In genomic region chrX:68570598-68570997, GRCh38 we compare ENCODE assay signal across 17 cellular contexts.
DNase-seq lines count a peak whose midpoint lies in the region; ATAC-seq and TF ChIP-seq lines count a peak whose summit lies in the region.
"Had no signal": no experiment of that assay in that cellular context is flagged by ENCODE, and none has a peak within 500 bp of the region (broad histone marks: within the 10 kb centered on the region; RNA-seq: fewer than 3 reads in every experiment).

No MANE protein-coding gene starts in this region.

- RAD21 ChIA-PET in HCT116 (lab: Charles Lee; ENCODE audit: low non-redundant PET in 1 of 2, low total read pairs in 2 of 2, uncharacterized antibody in 2 of 2, unreplicated experiment in 2 of 2) = no interaction called here

- no peaks in the 10 kb centered on the region for H4K20me1 ChIP-seq in HCT116 (ENCODE audit: insufficient read depth)

- H3K9me3 Mint-ChIP-seq in activated CD8-positive, alpha-beta T cell treated with anti-CD3 and anti-CD28 coated beads, Interleukin-2, amount 10 ng/mL, durations not matched to agents 7 days and 5 days (ENCODE audit: insufficient read depth) = no peaks in the 10 kb centered on the region
- H3K9me3 Mint-ChIP-seq in activated CD8-positive, alpha-beta T cell treated with anti-CD3 and anti-CD28 coated beads for 36 hours = no peaks in the 10 kb centered on the region
- H3K9me3 Mint-ChIP-seq in T-cell = no peaks in the 10 kb centered on the region
- H3K9me3 Mint-ChIP-seq: CD8-positive, alpha-beta T cell had no signal

- H3K9ac ChIP-seq in HCT116 (ENCODE audit: low read length) = no peak overlapping the region
- H3K9ac ChIP-seq: GM23248 had no signal

- H3K4me3 ChIP-seq in HCT116 (replicated peaks in 1 of 2; ENCODE audit: low read depth in 1 of 2, low read length in 2 of 2) (no peak overlapping the region), fibroblast of pulmonary artery (replicated peaks; ENCODE audit: low read depth, low read length) (no peak overlapping the region), body of pancreas (no peak overlapping the region)
- H3K4me3 ChIP-seq: GM23248 had no signal

- no peaks in the 10 kb centered on the region for H3K9me2 ChIP-seq in HCT116 (ENCODE audit: insufficient read depth)

- H3K27ac Mint-ChIP-seq in activated CD8-positive, alpha-beta T cell treated with anti-CD3 and anti-CD28 coated beads, Interleukin-2, amount 10 ng/mL, durations not matched to agents 7 days and 5 days = peak overlapping the region; percentile 51
- no peak overlapping the region for H3K27ac Mint-ChIP-seq in activated CD8-positive, alpha-beta T cell treated with anti-CD3 and anti-CD28 coated beads for 36 hours
- H3K27ac Mint-ChIP-seq in T-cell = no peak overlapping the region
- H3K27ac Mint-ChIP-seq: CD14-positive monocyte; CD8-positive, alpha-beta T cell had no signal

- H3K4me1 ChIP-seq in HCT116 (ENCODE audit: control insufficient read depth in 1 of 2, insufficient read depth in 2 of 2, low read length in 2 of 2) = peaks cover 4 to 25% of the 10 kb centered on the region in 2 experiments; a peak in 3 of 4 replicates
- H3K4me1 ChIP-seq in body of pancreas = no peaks in the 10 kb centered on the region

- intact Hi-C loops in activated CD8-positive, alpha-beta T cell treated with anti-CD3 and anti-CD28 coated beads for 36 hours (cut with micrococcal nuclease) = no loop called here
- intact Hi-C loops in HCT116 (cut with micrococcal nuclease) = no loop called here
- intact Hi-C loops in body of pancreas (cut with DNase I) = no loop called here

- POLR2A ChIA-PET in activated CD8-positive, alpha-beta T cell treated with anti-CD3 and anti-CD28 coated beads, Interleukin-2, amount 10 ng/mL, durations not matched to agents 7 days and 5 days (lab: Charles Lee) = no interaction called here
- POLR2A ChIA-PET in activated CD8-positive, alpha-beta T cell treated with anti-CD3 and anti-CD28 coated beads for 36 hours (lab: Charles Lee) = no interaction called here
- POLR2A ChIA-PET in HCT116 (lab: Charles Lee) (no interaction called here), T-cell (lab: Charles Lee) (interaction anchor here in 1 of 2 donors (0.6 kb wide), 1 partner anchor 104 kb away, joined by 5 read pairs; no protein-coding TSS in a partner anchor)

- no peak overlapping the region for H3K4me3 Mint-ChIP-seq in activated CD8-positive, alpha-beta T cell treated with anti-CD3 and anti-CD28 coated beads, Interleukin-2, amount 10 ng/mL, durations not matched to agents 7 days and 5 days
- H3K4me3 Mint-ChIP-seq in activated CD8-positive, alpha-beta T cell treated with anti-CD3 and anti-CD28 coated beads for 36 hours = no peak overlapping the region
- H3K4me3 Mint-ChIP-seq in T-cell = no peak overlapping the region
- H3K4me3 Mint-ChIP-seq: CD14-positive monocyte; CD8-positive, alpha-beta T cell had no signal

- no peaks in the 10 kb centered on the region for H3K36me3 Mint-ChIP-seq in activated CD8-positive, alpha-beta T cell treated with anti-CD3 and anti-CD28 coated beads, Interleukin-2, amount 10 ng/mL, durations not matched to agents 7 days and 5 days (ENCODE audit: low read depth)
- H3K36me3 Mint-ChIP-seq in activated CD8-positive, alpha-beta T cell treated with anti-CD3 and anti-CD28 coated beads for 36 hours (ENCODE audit: low read depth) = peaks cover 8% of the 10 kb centered on the region
- peaks cover 18% of the 10 kb centered on the region for H3K36me3 Mint-ChIP-seq in T-cell
- H3K36me3 Mint-ChIP-seq: CD14-positive monocyte had no signal

- H3K27me3 ChIP-seq in HCT116 (ENCODE audit: insufficient read depth, low read length) (no peaks in the 10 kb centered on the region), body of pancreas (no peaks in the 10 kb centered on the region)

- no peaks in the 10 kb centered on the region for H3K79me2 ChIP-seq in HCT116 (ENCODE audit: insufficient read depth, low read length)

- CTCF ChIA-PET in activated CD8-positive, alpha-beta T cell treated with anti-CD3 and anti-CD28 coated beads, Interleukin-2, amount 10 ng/mL, durations not matched to agents 7 days and 5 days (lab: Charles Lee) = no interaction called here
- CTCF ChIA-PET in activated CD8-positive, alpha-beta T cell treated with anti-CD3 and anti-CD28 coated beads for 36 hours (lab: Charles Lee) = interaction anchor here (1.4 kb wide), 1 partner anchor 140 kb away, joined by 5 read pairs; no protein-coding TSS in a partner anchor
- CTCF ChIA-PET in HCT116 (lab: Charles Lee) = no interaction called here
- CTCF ChIA-PET in T-cell (lab: Charles Lee) = no interaction called here

- no peak for DNase-seq in activated CD8-positive, alpha-beta T cell treated with anti-CD3 and anti-CD28 coated beads, Interleukin-2, amount 10 ng/mL, durations not matched to agents 7 days and 5 days
- DNase-seq in activated CD8-positive, alpha-beta T cell treated with anti-CD3 and anti-CD28 coated beads for 36 hours = no peak
- no peak for DNase-seq in HCT116 (ENCODE audit: low read depth, low spot score)
- peak; percentile 43 for DNase-seq in RPMI7951 (ENCODE audit: low read depth)
- peak; percentile 1 for DNase-seq in fibroblast of pulmonary artery (ENCODE audit: low read depth)
- no peak for DNase-seq in body of pancreas
- no peak for DNase-seq in erythroblast (lab: John Stamatoyannopoulos, UW)
- no peak for DNase-seq in T-cell
- DNase-seq: ACHN; CD8-positive, alpha-beta T cell; COR-L47; DMS153; DMS79 treated with DMSO at 0.1 percent for 48 hours; EL; GM23248 had no signal

- H3K9me3 ChIP-seq in HCT116 (ENCODE audit: control insufficient read depth in 1 of 2, insufficient read depth in 1 of 2, low read depth in 1 of 2, low read length in 2 of 2) = no peaks in the 10 kb centered on the region
- H3K9me3 ChIP-seq in body of pancreas = no peaks in the 10 kb centered on the region

- peak overlapping the region; percentile 35 for H2AFZ ChIP-seq in HCT116 (ENCODE audit: low read depth, low read length, poor library complexity, severe bottlenecking)
- H2AFZ ChIP-seq: GM23248 had no signal

- peak overlapping the region; percentile 63 for H3K4me2 ChIP-seq in HCT116 (ENCODE audit: low read length)

- TF ChIP-seq CTCF in activated CD8-positive, alpha-beta T cell treated with anti-CD3 and anti-CD28 coated beads for 36 hours (IDR thresholded peaks at IDR 0.05) = no peak
- TF ChIP-seq CTCF in HCT116 (IDR thresholded peaks at IDR 0.05 in 2 of 3, conservative IDR thresholded peaks at IDR 0.05 in 1 of 3; ENCODE audit: borderline replicate concordance in 1 of 3, insufficient read depth in 1 of 3, low read depth in 2 of 3, low read length in 2 of 3) (no peak), fibroblast of pulmonary artery (IDR thresholded peaks at IDR 0.05; ENCODE audit: low read length, missing control alignments) (no peak), body of pancreas (IDR thresholded peaks at IDR 0.05) (no peak)

- H3K27me3 Mint-ChIP-seq in activated CD8-positive, alpha-beta T cell treated with anti-CD3 and anti-CD28 coated beads, Interleukin-2, amount 10 ng/mL, durations not matched to agents 7 days and 5 days (ENCODE audit: low read depth) = no peaks in the 10 kb centered on the region
- no peaks in the 10 kb centered on the region for H3K27me3 Mint-ChIP-seq in activated CD8-positive, alpha-beta T cell treated with anti-CD3 and anti-CD28 coated beads for 36 hours
- peaks cover 0 to 7% of the 10 kb centered on the region in 2 donors for H3K27me3 Mint-ChIP-seq in T-cell

- no peak overlapping the region for H3K27ac ChIP-seq in HCT116 (ENCODE audit: low read depth, low read length)
- H3K27ac ChIP-seq in body of pancreas = no peak overlapping the region
- H3K27ac ChIP-seq: 22Rv1 had no signal

- peaks cover 2% of the 10 kb centered on the region for H3K4me1 Mint-ChIP-seq in activated CD8-positive, alpha-beta T cell treated with anti-CD3 and anti-CD28 coated beads, Interleukin-2, amount 10 ng/mL, durations not matched to agents 7 days and 5 days (ENCODE audit: low read depth)
- H3K4me1 Mint-ChIP-seq in activated CD8-positive, alpha-beta T cell treated with anti-CD3 and anti-CD28 coated beads for 36 hours (ENCODE audit: low read depth) = peaks cover 30% of the 10 kb centered on the region
- no peaks in the 10 kb centered on the region for H3K4me1 Mint-ChIP-seq in T-cell

- TF ChIP-seq POLR2A in HCT116 (IDR thresholded peaks at IDR 0.05; ENCODE audit: borderline replicate concordance, extremely low read depth, insufficient read depth, insufficient read length) (no peak), body of pancreas (IDR thresholded peaks at IDR 0.05) (no peak), erythroblast (IDR thresholded peaks at IDR 0.05; ENCODE audit: low read length) (no peak)

- no peak for ATAC-seq in activated CD8-positive, alpha-beta T cell treated with anti-CD3 and anti-CD28 coated beads, Interleukin-2, amount 10 ng/mL, durations not matched to agents 7 days and 5 days
- no peak for ATAC-seq in activated CD8-positive, alpha-beta T cell treated with anti-CD3 and anti-CD28 coated beads for 36 hours
- ATAC-seq in HCT116 (no peak), body of pancreas (no peak), T-cell (replicated peaks in 1 of 4) (no peak)
- ATAC-seq: CD8-positive, alpha-beta T cell had no signal

- WGBS in body of pancreas, 2 donors = 79 to 94% methylated on average over 4 of the region's 4 CpGs

- H3K36me3 ChIP-seq in HCT116 (ENCODE audit: control insufficient read depth in 1 of 2, insufficient read depth in 2 of 2, low read length in 2 of 2) (no peaks in the 10 kb centered on the region), body of pancreas (replicated peaks in 1 of 2; ENCODE audit: insufficient read depth in 1 of 2, low read depth in 2 of 2) (no peaks in the 10 kb centered on the region)

- no peak for TF ChIP-seq RAD21 in HCT116 (IDR thresholded peaks at IDR 0.05; ENCODE audit: low read depth)

- BruUV-seq in HCT116 (replicated peaks; lab: Mats Ljungman, UMichigan) = no TSS peak

TF ChIP-seq in HCT116, 20 proteins besides CTCF, POLR2A, EP300 and RAD21:
- TF ChIP-seq JUND (IDR thresholded peaks at IDR 0.05) (peak; percentile 40), CEBPB (IDR thresholded peaks at IDR 0.05; ENCODE audit: low read depth) (no peak)

Comparison
In these comparisons a context has a peak if more than half of its experiments do, and no peak if none do; other contexts are left out.
1. DNase-seq: peak in RPMI7951 (single experiment) and fibroblast of pulmonary artery (single experiment); none in activated CD8-positive, alpha-beta T cell treated with anti-CD3 and anti-CD28 coated beads, Interleukin-2, amount 10 ng/mL, durations not matched to agents 7 days and 5 days (single experiment), activated CD8-positive, alpha-beta T cell treated with anti-CD3 and anti-CD28 coated beads for 36 hours (single experiment), HCT116 (single experiment), body of pancreas (0 of 4), erythroblast (0 of 2) and T-cell (0 of 34).